ENCODE assay signal across 29 cellular contexts in the genomic region with DNA sequence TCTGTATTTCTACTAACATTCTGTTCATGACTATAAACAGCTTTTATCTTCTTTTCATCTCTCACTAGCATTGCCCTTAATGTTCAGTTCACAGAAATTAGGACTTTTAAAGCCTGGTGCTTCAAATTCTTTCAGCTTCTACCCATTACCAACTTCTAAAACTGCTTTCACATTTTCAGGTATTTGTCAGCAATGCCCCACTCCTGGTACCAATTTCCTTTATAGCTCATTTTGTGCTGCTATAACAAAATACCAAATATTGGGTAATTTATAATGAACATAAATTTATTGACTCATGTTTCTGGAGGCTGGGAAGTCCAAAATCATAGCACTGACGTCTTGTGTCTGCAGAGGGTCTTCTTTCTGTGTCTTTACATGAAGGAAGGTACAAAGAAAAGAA.
"Had no signal": no experiment of that assay in that cellular context is flagged by ENCODE, and none has a peak within 500 bp of the region (broad histone marks: within the 10 kb centered on the region; RNA-seq: fewer than 3 reads in every experiment).

No MANE protein-coding gene starts in this region.

- H3K9me3 ChIP-seq: ovary, right lobe of liver, thyroid gland, upper lobe of left lung, vagina had no signal

- H3K4me3 ChIP-seq: neural progenitor cell, ovary, psoas muscle, right lobe of liver, sigmoid colon, stomach, thoracic aorta, thyroid gland, tibial nerve, upper lobe of left lung, vagina had no signal

- H3K4me2 ChIP-seq: neural progenitor cell had no signal

- FAIRE-seq: small intestine, urothelium cell line had no signal

- H3K4me1 ChIP-seq: neural progenitor cell, parathyroid adenoma, psoas muscle, right lobe of liver, sigmoid colon, stomach, thyroid gland, tibial nerve, upper lobe of left lung, vagina had no signal

- ATAC-seq: natural killer cell; psoas muscle; right cardiac atrium; right lobe of liver; stimulated activated effector memory CD8-positive, alpha-beta T cell treated with anti-CD3 and anti-CD28 coated beads, Interleukin-12 subunit alpha, Interleukin-12 subunit beta, amount 100 ng/mL, for 72 hours; stimulated activated naive B cell treated with anti-CD40 and anti-IgM and Interleukin-4, amounts not matched to agents 10 μg/mL and 1 μg/mL and 100 μg/mL, for 72 hours had no signal

- DNase-seq: natural killer cell; occipital lobe; ovary; posterior cingulate gyrus; psoas muscle; right cardiac atrium; right lobe of liver; sigmoid colon; small intestine; stimulated activated CD4-positive, alpha-beta T cell treated with anti-CD3 and anti-CD28 coated beads, Interleukin-15, amount 100 ng/mL, for 24 hours; stimulated activated CD4-positive, alpha-beta T cell treated with anti-CD3 and anti-CD28 coated beads, Interleukin-2, amount 100 ng/mL, for 24 hours; stimulated activated CD4-positive, alpha-beta T cell treated with anti-CD3 and anti-CD28 coated beads, Interleukin-2, amount 100 ng/mL, for 48 hours; stimulated activated CD4-positive, alpha-beta T cell treated with anti-CD3 and anti-CD28 coated beads, Interleukin-4, amount 100 ng/mL, for 24 hours; stimulated activated naive B cell treated with anti-CD40 and anti-IgM and Interleukin-4, amounts not matched to agents 10 μg/mL and 1 μg/mL and 100 μg/mL, for 72 hours; stimulated activated naive CD4-positive, alpha-beta T cell treated with Interleukin-2 at 50 U/mL for 16 hours; stomach; thyroid gland; trophoblast cell; upper lobe of left lung had no signal

- H2AFZ ChIP-seq: neural progenitor cell, parathyroid adenoma had no signal

- H3K4me1 Mint-ChIP-seq: natural killer cell; neural progenitor cell; stimulated activated effector memory CD8-positive, alpha-beta T cell treated with anti-CD3 and anti-CD28 coated beads, Interleukin-12 subunit alpha, Interleukin-12 subunit beta, amount 100 ng/mL, for 72 hours had no signal

- H3K4me3 Mint-ChIP-seq: natural killer cell; nephron; neural progenitor cell; stimulated activated effector memory CD8-positive, alpha-beta T cell treated with anti-CD3 and anti-CD28 coated beads, Interleukin-12 subunit alpha, Interleukin-12 subunit beta, amount 100 ng/mL, for 72 hours; stimulated activated naive B cell treated with anti-CD40 and anti-IgM and Interleukin-4, amounts not matched to agents 10 μg/mL and 1 μg/mL and 100 μg/mL, for 72 hours; stimulated activated naive CD8-positive, alpha-beta T cell treated with anti-CD3 and anti-CD28 coated beads, Interleukin-15, Interleukin-2, amounts not matched to agents 100 ng/mL and 50 ng/mL, for 24 hours had no signal

- H3K36me3 ChIP-seq: ovary, right lobe of liver, sigmoid colon, stomach, thoracic aorta, thyroid gland, tibial nerve, upper lobe of left lung, vagina had no signal

- H3K36me3 Mint-ChIP-seq: neural progenitor cell; stimulated activated effector memory CD8-positive, alpha-beta T cell treated with anti-CD3 and anti-CD28 coated beads, Interleukin-12 subunit alpha, Interleukin-12 subunit beta, amount 100 ng/mL, for 72 hours; stimulated activated naive B cell treated with anti-CD40 and anti-IgM and Interleukin-4, amounts not matched to agents 10 μg/mL and 1 μg/mL and 100 μg/mL, for 72 hours had no signal

- H3K27ac Mint-ChIP-seq: natural killer cell; nephron; neural progenitor cell; progenitor cell of endocrine pancreas; stimulated activated effector memory CD8-positive, alpha-beta T cell treated with anti-CD3 and anti-CD28 coated beads, Interleukin-12 subunit alpha, Interleukin-12 subunit beta, amount 100 ng/mL, for 72 hours; stimulated activated naive B cell treated with anti-CD40 and anti-IgM and Interleukin-4, amounts not matched to agents 10 μg/mL and 1 μg/mL and 100 μg/mL, for 72 hours; stimulated activated naive CD8-positive, alpha-beta T cell treated with anti-CD3 and anti-CD28 coated beads, Interleukin-15, Interleukin-2, amounts not matched to agents 100 ng/mL and 50 ng/mL, for 24 hours had no signal

- H3K27me3 ChIP-seq: neural progenitor cell, ovary, right lobe of liver, sigmoid colon, stomach, thyroid gland, tibial nerve, upper lobe of left lung, vagina had no signal

- H3K27me3 Mint-ChIP-seq: progenitor cell of endocrine pancreas had no signal

- H3K27ac ChIP-seq: neural progenitor cell, ovary, parathyroid adenoma, psoas muscle, right lobe of liver, sigmoid colon, stomach, thoracic aorta, thyroid gland, tibial nerve, upper lobe of left lung, vagina had no signal

- H3K9ac ChIP-seq: neural progenitor cell, parathyroid adenoma had no signal

- H3K79me2 ChIP-seq: parathyroid adenoma had no signal
